Comparison of ENCODE assay signal across 19 cellular contexts in the genomic region with DNA sequence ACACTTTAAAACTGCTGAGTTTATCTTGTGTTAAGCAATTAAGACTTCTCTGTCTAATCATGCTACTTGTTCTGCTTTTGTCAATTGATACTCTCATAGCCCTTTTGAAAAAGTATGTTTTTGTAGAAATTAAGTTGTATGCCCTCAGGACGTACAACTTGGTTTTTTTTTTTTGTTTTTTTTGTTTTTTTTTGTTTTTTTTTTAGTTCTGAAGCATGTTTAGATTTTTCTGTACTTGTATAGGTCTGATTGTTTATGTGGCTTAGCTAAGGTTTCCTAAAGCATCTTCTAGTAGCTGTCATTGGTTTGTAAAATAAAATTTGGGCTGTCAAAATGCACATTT. TPM values are rescaled to one million over a fixed set of nuclear protein-coding genes. Genes with fewer than 3 reads are reported as not detected.
DNase-seq lines count a peak whose midpoint lies in the region; ATAC-seq and TF ChIP-seq lines count a peak whose summit lies in the region.
"Had no signal": no experiment of that assay in that cellular context is flagged by ENCODE, and none has a peak within 500 bp of the region (broad histone marks: within the 10 kb centered on the region; RNA-seq: fewer than 3 reads in every experiment).

No MANE protein-coding gene starts in this region.

- WGBS in transverse colon (ENCODE audit: low coverage in 1 of 2), 2 donors: 54 to 68% methylated on average over 1 of the region's 1 CpG

- no peak for DNase-seq in activated naive CD8-positive, alpha-beta T cell treated with anti-CD3 and anti-CD28 coated beads for 36 hours
- no peak for DNase-seq in chondrocyte (ENCODE audit: low spot score)
- no peak for DNase-seq in stimulated activated effector memory CD8-positive, alpha-beta T cell treated with anti-CD3 and anti-CD28 coated beads, Interleukin-12 subunit alpha, Interleukin-12 subunit beta, amount 100 ng/mL, for 72 hours (ENCODE audit: low spot score in 2 of 2)
- DNase-seq in ACHN: no peak
- DNase-seq in DMS53 treated with DMSO at 0.1 percent for 48 hours (lab: John Stamatoyannopoulos, UW; ENCODE audit: unreplicated experiment): no peak
- no peak for DNase-seq in transverse colon
- DNase-seq: activated naive CD4-positive, alpha-beta T cell treated with anti-CD3 and anti-CD28 coated beads, Interleukin-2, amount 50 U/mL, for 16 hours; BE2C; effector memory CD4-positive, alpha-beta T cell; left cardiac atrium; NCI-H1694 treated with DMSO at 0.1 percent for 48 hours; OCI-M1; stimulated activated CD4-positive, alpha-beta T cell treated with anti-CD3 and anti-CD28 coated beads, Interleukin-12 subunit alpha, Interleukin-12 subunit beta, amount 100 ng/mL, for 4 hours; stomach; uterus had no signal

- in situ Hi-C loops in ACHN (cut with HindIII; ENCODE audit: low pct_ligation_motif_present, low pct_unique_long_range_greater_than_20kb, low sequenced_read_pairs): no loop called here
- in situ Hi-C loops in transverse colon (cut with MboI; ENCODE audit: low pct_ligation_motif_present in 1 of 4, low pct_unique_long_range_greater_than_20kb in 1 of 4, low sequenced_read_pairs in 3 of 4): no loop called here

- no peak for ATAC-seq in stimulated activated effector memory CD8-positive, alpha-beta T cell treated with anti-CD3 and anti-CD28 coated beads, Interleukin-12 subunit alpha, Interleukin-12 subunit beta, amount 100 ng/mL, for 72 hours
- ATAC-seq: SK-N-SH treated with all-trans-retinoic acid at 6 μM for 48 hours had no signal

- H3K9me3 ChIP-seq in HEK293 (ENCODE audit: control insufficient read depth, insufficient read depth, low read depth, low read length) (no peaks in the 10 kb centered on the region), transverse colon (no peaks in the 10 kb centered on the region)
- H3K9me3 ChIP-seq: BE2C, stomach, uterus had no signal

- H3K4me3 Mint-ChIP-seq in activated naive CD8-positive, alpha-beta T cell: peak overlapping the region; percentile 53
- H3K4me3 Mint-ChIP-seq in activated naive CD8-positive, alpha-beta T cell treated with anti-CD3 and anti-CD28 coated beads for 36 hours: no peak overlapping the region
- H3K4me3 Mint-ChIP-seq in chondrocyte (ENCODE audit: unreplicated experiment): no peak overlapping the region
- peak overlapping the region; percentile 1 for H3K4me3 Mint-ChIP-seq in stimulated activated effector memory CD8-positive, alpha-beta T cell treated with anti-CD3 and anti-CD28 coated beads, Interleukin-12 subunit alpha, Interleukin-12 subunit beta, amount 100 ng/mL, for 72 hours

- no peaks in the 10 kb centered on the region for H3K27me3 Mint-ChIP-seq in activated naive CD8-positive, alpha-beta T cell
- no peaks in the 10 kb centered on the region for H3K27me3 Mint-ChIP-seq in activated naive CD8-positive, alpha-beta T cell treated with anti-CD3 and anti-CD28 coated beads for 36 hours
- no peaks in the 10 kb centered on the region for H3K27me3 Mint-ChIP-seq in chondrocyte (ENCODE audit: low read depth)
- H3K27me3 Mint-ChIP-seq: progenitor cell of endocrine pancreas had no signal

- H3K4me1 Mint-ChIP-seq in activated naive CD8-positive, alpha-beta T cell (ENCODE audit: low read depth): peaks cover 95% of the 10 kb centered on the region
- peaks cover 88% of the 10 kb centered on the region for H3K4me1 Mint-ChIP-seq in activated naive CD8-positive, alpha-beta T cell treated with anti-CD3 and anti-CD28 coated beads for 36 hours
- H3K4me1 Mint-ChIP-seq in chondrocyte (ENCODE audit: low read depth): peaks cover 93% of the 10 kb centered on the region
- H3K4me1 Mint-ChIP-seq in stimulated activated effector memory CD8-positive, alpha-beta T cell treated with anti-CD3 and anti-CD28 coated beads, Interleukin-12 subunit alpha, Interleukin-12 subunit beta, amount 100 ng/mL, for 72 hours: peaks cover 76% of the 10 kb centered on the region

- POLR2A ChIA-PET in HEK293 (lab: Yijun Ruan, JAX): interaction anchor here (0.6 kb wide), 2 partner anchors 21 to 317 kb away, joined by 3 to 7 read pairs; a partner anchor contains a TSS

- H3K27ac ChIP-seq in HEK293 (ENCODE audit: extremely low read depth, low read depth, low read length) (no peak overlapping the region), transverse colon (no peak overlapping the region)
- H3K27ac ChIP-seq: uterus had no signal

- TF ChIP-seq CTCF in HEK293 (tag by site-specific recombination; IDR thresholded peaks at IDR 0.05) (no peak), chondrocyte (IDR thresholded peaks at IDR 0.05) (no peak), transverse colon (IDR thresholded peaks at IDR 0.05) (no peak)

- peaks cover 18% of the 10 kb centered on the region for H3K36me3 Mint-ChIP-seq in activated naive CD8-positive, alpha-beta T cell
- peaks cover 77% of the 10 kb centered on the region for H3K36me3 Mint-ChIP-seq in activated naive CD8-positive, alpha-beta T cell treated with anti-CD3 and anti-CD28 coated beads for 36 hours
- H3K36me3 Mint-ChIP-seq in chondrocyte (ENCODE audit: low read depth): peaks cover 19% of the 10 kb centered on the region
- peaks cover 100% of the 10 kb centered on the region for H3K36me3 Mint-ChIP-seq in stimulated activated effector memory CD8-positive, alpha-beta T cell treated with anti-CD3 and anti-CD28 coated beads, Interleukin-12 subunit alpha, Interleukin-12 subunit beta, amount 100 ng/mL, for 72 hours

- intact Hi-C loops in transverse colon (cut with DNase I; ENCODE audit: low total_unique reads): no loop called here

- H3K36me3 ChIP-seq in HEK293 (ENCODE audit: control insufficient read depth in 2 of 2, insufficient read depth in 1 of 2, low read length in 2 of 2) (peaks cover 5 to 84% of the 10 kb centered on the region in 2 experiments; a peak in 2 of 3 replicates), transverse colon (peaks cover 0 to 12% (median 3%) of the 10 kb centered on the region in 4 donors)
- H3K36me3 ChIP-seq: uterus had no signal

- peaks cover 8% of the 10 kb centered on the region; the same call in 1 of the 2 replicates for H3K4me1 ChIP-seq in HEK293 (ENCODE audit: control insufficient read depth, insufficient read depth, low read length)
- peaks cover 17 to 68% (median 48%) of the 10 kb centered on the region in 4 donors for H3K4me1 ChIP-seq in transverse colon

- H3K4me3 ChIP-seq in HEK293 (ENCODE audit: low read depth, low read length) (no peak overlapping the region), transverse colon (no peak overlapping the region)
- H3K4me3 ChIP-seq: uterus had no signal

- H3K27me3 ChIP-seq in transverse colon: no peaks in the 10 kb centered on the region
- H3K27me3 ChIP-seq: BE2C, stomach, uterus had no signal

- no peaks in the 10 kb centered on the region for H3K9me3 Mint-ChIP-seq in activated naive CD8-positive, alpha-beta T cell (ENCODE audit: low read depth)
- no peaks in the 10 kb centered on the region for H3K9me3 Mint-ChIP-seq in activated naive CD8-positive, alpha-beta T cell treated with anti-CD3 and anti-CD28 coated beads for 36 hours
- H3K9me3 Mint-ChIP-seq in chondrocyte (ENCODE audit: low read depth): no peaks in the 10 kb centered on the region
- H3K9me3 Mint-ChIP-seq in stimulated activated effector memory CD8-positive, alpha-beta T cell treated with anti-CD3 and anti-CD28 coated beads, Interleukin-12 subunit alpha, Interleukin-12 subunit beta, amount 100 ng/mL, for 72 hours: no peaks in the 10 kb centered on the region

- CTCF ChIA-PET in HEK293 (lab: Yijun Ruan, JAX): interaction anchor here (0.6 kb wide), 1 partner anchor 60 kb away, joined by 3 read pairs; no protein-coding TSS in a partner anchor

- TF ChIP-seq EP300 in transverse colon (IDR thresholded peaks at IDR 0.05; ENCODE audit: low read depth): no peak

- H3K27ac Mint-ChIP-seq in activated naive CD8-positive, alpha-beta T cell: peak overlapping the region; percentile 86
- no peak overlapping the region for H3K27ac Mint-ChIP-seq in activated naive CD8-positive, alpha-beta T cell treated with anti-CD3 and anti-CD28 coated beads for 36 hours
- H3K27ac Mint-ChIP-seq in chondrocyte (ENCODE audit: unreplicated experiment): peak overlapping the region; percentile 88
- peak overlapping the region; percentile 80 for H3K27ac Mint-ChIP-seq in stimulated activated effector memory CD8-positive, alpha-beta T cell treated with anti-CD3 and anti-CD28 coated beads, Interleukin-12 subunit alpha, Interleukin-12 subunit beta, amount 100 ng/mL, for 72 hours

- no peak for TF ChIP-seq POLR2A in transverse colon (IDR thresholded peaks at IDR 0.05)

TF ChIP-seq in HEK293, 187 proteins besides CTCF, POLR2A, EP300 and RAD21 (continues in another document):
- TF ChIP-seq ZNF514 (tag by site-specific recombination; IDR thresholded peaks at IDR 0.05) (no peak), GFI1B (tag by site-specific recombination; IDR thresholded peaks at IDR 0.05) (no peak), ZNF658 (tag by site-specific recombination; IDR thresholded peaks at IDR 0.05) (no peak)
- TF ChIP-seq, protein P1, sequence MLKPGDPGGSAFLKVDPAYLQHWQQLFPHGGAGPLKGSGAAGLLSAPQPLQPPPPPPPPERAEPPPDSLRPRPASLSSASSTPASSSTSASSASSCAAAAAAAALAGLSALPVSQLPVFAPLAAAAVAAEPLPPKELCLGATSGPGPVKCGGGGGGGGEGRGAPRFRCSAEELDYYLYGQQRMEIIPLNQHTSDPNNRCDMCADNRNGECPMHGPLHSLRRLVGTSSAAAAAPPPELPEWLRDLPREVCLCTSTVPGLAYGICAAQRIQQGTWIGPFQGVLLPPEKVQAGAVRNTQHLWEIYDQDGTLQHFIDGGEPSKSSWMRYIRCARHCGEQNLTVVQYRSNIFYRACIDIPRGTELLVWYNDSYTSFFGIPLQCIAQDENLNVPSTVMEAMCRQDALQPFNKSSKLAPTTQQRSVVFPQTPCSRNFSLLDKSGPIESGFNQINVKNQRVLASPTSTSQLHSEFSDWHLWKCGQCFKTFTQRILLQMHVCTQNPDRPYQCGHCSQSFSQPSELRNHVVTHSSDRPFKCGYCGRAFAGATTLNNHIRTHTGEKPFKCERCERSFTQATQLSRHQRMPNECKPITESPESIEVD (tag by site-specific recombination; IDR thresholded peaks at IDR 0.05): peak; percentile 73
- TF ChIP-seq, protein P2, sequence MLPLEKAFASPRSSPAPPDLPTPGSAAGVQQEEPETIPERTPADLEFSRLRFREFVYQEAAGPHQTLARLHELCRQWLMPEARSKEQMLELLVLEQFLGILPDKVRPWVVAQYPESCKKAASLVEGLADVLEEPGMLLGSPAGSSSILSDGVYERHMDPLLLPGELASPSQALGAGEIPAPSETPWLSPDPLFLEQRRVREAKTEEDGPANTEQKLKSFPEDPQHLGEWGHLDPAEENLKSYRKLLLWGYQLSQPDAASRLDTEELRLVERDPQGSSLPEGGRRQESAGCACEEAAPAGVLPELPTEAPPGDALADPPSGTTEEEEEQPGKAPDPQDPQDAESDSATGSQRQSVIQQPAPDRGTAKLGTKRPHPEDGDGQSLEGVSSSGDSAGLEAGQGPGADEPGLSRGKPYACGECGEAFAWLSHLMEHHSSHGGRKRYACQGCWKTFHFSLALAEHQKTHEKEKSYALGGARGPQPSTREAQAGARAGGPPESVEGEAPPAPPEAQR (tag by site-specific recombination; IDR thresholded peaks at IDR 0.05): no peak

RNA-seq across cellular contexts. Expression of a gene that starts 21.4 kb away (rescaled TPM):
- total RNA-seq in activated naive CD8-positive, alpha-beta T cell treated with anti-CD3 and anti-CD28 coated beads for 36 hours: 10 to 100 TPM; 64.5 to 65.5 TPM
- total RNA-seq in chondrocyte: 82.5 to 84.3 TPM (median 83.0 TPM) in 3 replicates
- 10 to 100 TPM; 41.4 to 68.5 (median 58.4) TPM for total RNA-seq in transverse colon

Comparison
In these comparisons a context has a peak if more than half of its experiments do, and no peak if none do; other contexts are left out.
1. H3K4me3 Mint-ChIP-seq: peak in activated naive CD8-positive, alpha-beta T cell (single experiment) and stimulated activated effector memory CD8-positive, alpha-beta T cell treated with anti-CD3 and anti-CD28 coated beads, Interleukin-12 subunit alpha, Interleukin-12 subunit beta, amount 100 ng/mL, for 72 hours (single experiment); none in activated naive CD8-positive, alpha-beta T cell treated with anti-CD3 and anti-CD28 coated beads for 36 hours (single experiment) and chondrocyte (single experiment).